ENCODE assay signal across 8 cellular contexts in genomic region chr20:17504898-17505663, GRCh38. TPM values are rescaled to one million over a fixed set of nuclear protein-coding genes. Genes with fewer than 3 reads are reported as not detected.
A peak's percentile ranks its signal among the peaks of the same experiment; 100 is the strongest.
DNase-seq lines count a peak whose midpoint lies in the region; ATAC-seq and TF ChIP-seq lines count a peak whose summit lies in the region.

No MANE protein-coding gene starts in this region.

- no TSS peak for BruUV-seq in PC-3 (replicated peaks; lab: Mats Ljungman, UMichigan)

- H3K9me3 ChIP-seq in PC-3 (ENCODE audit: low read length) (no peaks in the 10 kb centered on the region), gastroesophageal sphincter (no peaks in the 10 kb centered on the region), neural progenitor cell (ENCODE audit: low read depth) (no peaks in the 10 kb centered on the region), transverse colon (no peaks in the 10 kb centered on the region)

- H3K27ac ChIP-seq in PC-3 (ENCODE audit: low read length) (peak overlapping the region; percentile 25; the same call in 1 of the 2 replicates), gastroesophageal sphincter (peak overlapping the region in 3 of 4 donors; percentile 9 to 70 (median 62)), neural progenitor cell (no peak overlapping the region), transverse colon (peak overlapping the region; percentile 23 to 64 (median 56))

- TF ChIP-seq EP300 in gastroesophageal sphincter (IDR thresholded peaks at IDR 0.05) = no peak
- TF ChIP-seq EP300 in transverse colon (IDR thresholded peaks at IDR 0.05; ENCODE audit: low read depth) = no peak

- peaks cover 5% of the 10 kb centered on the region for H3K4me1 Mint-ChIP-seq in neural progenitor cell

- H2AFZ ChIP-seq in PC-3 (ENCODE audit: low read length) = peak overlapping the region; percentile 100
- H2AFZ ChIP-seq in neural progenitor cell (replicated peaks) = peak overlapping the region; percentile 88

- no peak for TF ChIP-seq POLR2A in gastroesophageal sphincter (IDR thresholded peaks at IDR 0.05)
- TF ChIP-seq POLR2A in transverse colon (IDR thresholded peaks at IDR 0.05) = no peak

- DNase-seq in DMS153 (lab: John Stamatoyannopoulos, UW) = peak; percentile 30
- peak; percentile 63 for DNase-seq in HT1080 (ENCODE audit: low read depth)
- peak; percentile 84 for DNase-seq in PC-3
- DNase-seq in activated effector memory CD4-positive, alpha-beta T cell treated with anti-CD3 and anti-CD28 coated beads, Interleukin-2, amount 50 U/mL, for 16 hours = peak; percentile 78
- peak; percentile 78 for DNase-seq in neural progenitor cell (ENCODE audit: low spot score)
- DNase-seq in transverse colon = peak; percentile 65

- H3K79me2 ChIP-seq in PC-3 (ENCODE audit: low read length) = no peaks in the 10 kb centered on the region
- no peaks in the 10 kb centered on the region for H3K79me2 ChIP-seq in neural progenitor cell (ENCODE audit: low read depth)

- H3F3A ChIP-seq in PC-3 (ENCODE audit: low read length, unreplicated experiment) (no peaks in the 10 kb centered on the region), neural progenitor cell (ENCODE audit: low read depth) (no peaks in the 10 kb centered on the region)

- CTCF ChIA-PET in PC-3 (lab: Charles Lee) = interaction anchor here (0.7 to 0.9 kb wide), 3 partner anchors 65 to 113 kb away, joined by 3 to 5 read pairs (median 3); partner anchors contain the start of gene DSTN

- H3K9me2 ChIP-seq in PC-3 (replicated peaks; ENCODE audit: low read length) = no peaks in the 10 kb centered on the region

- H3K9me3 Mint-ChIP-seq in neural progenitor cell = no peaks in the 10 kb centered on the region

- H3K27me3 ChIP-seq in PC-3 (ENCODE audit: low read length) = no peaks in the 10 kb centered on the region
- no peaks in the 10 kb centered on the region for H3K27me3 ChIP-seq in gastroesophageal sphincter
- H3K27me3 ChIP-seq in neural progenitor cell = peaks cover 49% of the 10 kb centered on the region
- no peaks in the 10 kb centered on the region for H3K27me3 ChIP-seq in transverse colon

- H3K4me2 ChIP-seq in PC-3 (ENCODE audit: low read length) = peak overlapping the region; percentile 98
- H3K4me2 ChIP-seq in neural progenitor cell = peak overlapping the region; percentile 85

- H4K20me1 ChIP-seq in PC-3 (ENCODE audit: low read length) = no peaks in the 10 kb centered on the region
- H4K20me1 ChIP-seq in neural progenitor cell (ENCODE audit: low read depth) = no peaks in the 10 kb centered on the region

- H3K9ac ChIP-seq in PC-3 (ENCODE audit: low read length) = peak overlapping the region; percentile 75
- no peak overlapping the region for H3K9ac ChIP-seq in neural progenitor cell

- H3K36me3 ChIP-seq in PC-3 (ENCODE audit: low read depth, low read length) (no peaks in the 10 kb centered on the region), gastroesophageal sphincter (no peaks in the 10 kb centered on the region), neural progenitor cell (no peaks in the 10 kb centered on the region), transverse colon (no peaks in the 10 kb centered on the region)

- H3K4me3 ChIP-seq in PC-3 (ENCODE audit: low read length) = peak overlapping the region; percentile 80
- H3K4me3 ChIP-seq in gastroesophageal sphincter = peak overlapping the region; percentile 45 to 56
- peak overlapping the region; percentile 29 for H3K4me3 ChIP-seq in neural progenitor cell
- H3K4me3 ChIP-seq in transverse colon = peak overlapping the region; percentile 37 to 59 (median 41)

- POLR2A ChIA-PET in PC-3 (lab: Charles Lee; ENCODE audit: unreplicated experiment) = interaction anchor here (0.6 kb wide), 1 partner anchor 693 kb away, joined by 4 read pairs; no protein-coding TSS in a partner anchor

- TF ChIP-seq CTCF in PC-3 (conservative IDR thresholded peaks at IDR 0.05; ENCODE audit: low read depth, low read length) (peak; percentile 91), gastroesophageal sphincter (IDR thresholded peaks at IDR 0.05) (peak in 3 of 4 experiments; percentile 67 to 81 (median 74)), neural progenitor cell (IDR thresholded peaks at IDR 0.05) (peak; percentile 77), transverse colon (IDR thresholded peaks at IDR 0.05) (peak; percentile 66 to 87 (median 73))

- peaks cover 20% of the 10 kb centered on the region for H3K27me3 Mint-ChIP-seq in neural progenitor cell (ENCODE audit: insufficient read depth, low read depth)

- peak overlapping the region; percentile 75 for H3K4me3 Mint-ChIP-seq in neural progenitor cell

- in situ Hi-C loops in transverse colon (cut with MboI; ENCODE audit: low pct_ligation_motif_present in 1 of 4, low pct_unique_long_range_greater_than_20kb in 1 of 4, low sequenced_read_pairs in 3 of 4) = loop anchor here (25.0 kb wide), 4 partner anchors 407 to 782 kb away; partner anchors contain the start of gene ZNF133 (in 4 of the 4)

- peak; percentile 74 for ATAC-seq in GM21390 (IDR thresholded peaks at IDR 0.05; ENCODE audit: unreplicated experiment)
- peak; percentile 86 for ATAC-seq in PC-3
- peak; percentile 79 for ATAC-seq in gastroesophageal sphincter

- 0 to 3% methylated on average over 4 to 8 of the region's 30 CpGs for WGBS in gastroesophageal sphincter (ENCODE audit: low coverage in 1 of 2), 2 donors
- WGBS in transverse colon (ENCODE audit: low coverage in 1 of 2), 2 donors = 0 to 3% methylated on average over 4 to 15 of the region's 30 CpGs

- intact Hi-C loops in PC-3 (cut with micrococcal nuclease) = loop anchor here (1.0 to 2.0 kb wide), 4 partner anchors 26 to 492 kb away; partner anchors contain the start of gene BFSP1
- intact Hi-C loops in transverse colon (cut with DNase I; ENCODE audit: low total_unique reads) = loop anchor here (10.0 kb wide), 1 partner anchor 400 kb away; no protein-coding TSS in a partner anchor

- H3K4me1 ChIP-seq in PC-3 (ENCODE audit: insufficient read depth, low read length) (peaks cover 9% of the 10 kb centered on the region; the same call in 1 of the 2 replicates), gastroesophageal sphincter (peaks cover 0 to 15% (median 3%) of the 10 kb centered on the region in 3 donors), neural progenitor cell (no peaks in the 10 kb centered on the region), transverse colon (peaks cover 0 to 14% (median 12%) of the 10 kb centered on the region in 4 donors)

- no peaks in the 10 kb centered on the region for H3K36me3 Mint-ChIP-seq in neural progenitor cell

- no peak overlapping the region for H3K27ac Mint-ChIP-seq in neural progenitor cell

RNA-seq across cellular contexts. Expression of gene BFSP1, which starts 26.1 kb away (rescaled TPM):
- 0.98 and 1.7 TPM in 2 replicates for total RNA-seq in HT1080 (2014; rRNA removed; shearing (Covaris generic))
- polyA plus RNA-seq in HT1080 (2015; cell fraction: cytosol; rRNA removed) = 2.2 and 2.4 TPM in 2 replicates
- polyA plus RNA-seq in HT1080 (2015; cell fraction: nucleus; rRNA removed) = 0.50 and 0.87 TPM in 2 replicates
- total RNA-seq in PC-3 (2014; rRNA removed) = 2.2 and 2.7 TPM in 2 replicates
- 1 to 10 TPM; 2.0 to 5.9 (median 5.0) TPM for total RNA-seq in gastroesophageal sphincter
- not detected in 2 replicates for total RNA-seq in neural progenitor cell (ENCODE audit: low replicate concordance)
- under 1 TPM in 3 of 4 donors, not detected in 1; 0.75 to 1.00 (median 0.82) TPM for total RNA-seq in transverse colon

Comparison
In these comparisons a context has a peak if more than half of its experiments do, and no peak if none do; other contexts are left out.
1. DNase-seq: peak in every context shown above with its lines; median percentile 84 in PC-3; 78 in activated effector memory CD4-positive, alpha-beta T cell treated with anti-CD3 and anti-CD28 coated beads, Interleukin-2, amount 50 U/mL, for 16 hours; 78 in neural progenitor cell; 65 in transverse colon; 63 in HT1080; 30 in DMS153.
2. H3K4me3 ChIP-seq: peak in every context shown above with its lines; median percentile 80 in PC-3; 50 in gastroesophageal sphincter; 41 in transverse colon; 29 in neural progenitor cell.